Comparison of ENCODE assay signal across 1 cellular context in the genomic region with DNA sequence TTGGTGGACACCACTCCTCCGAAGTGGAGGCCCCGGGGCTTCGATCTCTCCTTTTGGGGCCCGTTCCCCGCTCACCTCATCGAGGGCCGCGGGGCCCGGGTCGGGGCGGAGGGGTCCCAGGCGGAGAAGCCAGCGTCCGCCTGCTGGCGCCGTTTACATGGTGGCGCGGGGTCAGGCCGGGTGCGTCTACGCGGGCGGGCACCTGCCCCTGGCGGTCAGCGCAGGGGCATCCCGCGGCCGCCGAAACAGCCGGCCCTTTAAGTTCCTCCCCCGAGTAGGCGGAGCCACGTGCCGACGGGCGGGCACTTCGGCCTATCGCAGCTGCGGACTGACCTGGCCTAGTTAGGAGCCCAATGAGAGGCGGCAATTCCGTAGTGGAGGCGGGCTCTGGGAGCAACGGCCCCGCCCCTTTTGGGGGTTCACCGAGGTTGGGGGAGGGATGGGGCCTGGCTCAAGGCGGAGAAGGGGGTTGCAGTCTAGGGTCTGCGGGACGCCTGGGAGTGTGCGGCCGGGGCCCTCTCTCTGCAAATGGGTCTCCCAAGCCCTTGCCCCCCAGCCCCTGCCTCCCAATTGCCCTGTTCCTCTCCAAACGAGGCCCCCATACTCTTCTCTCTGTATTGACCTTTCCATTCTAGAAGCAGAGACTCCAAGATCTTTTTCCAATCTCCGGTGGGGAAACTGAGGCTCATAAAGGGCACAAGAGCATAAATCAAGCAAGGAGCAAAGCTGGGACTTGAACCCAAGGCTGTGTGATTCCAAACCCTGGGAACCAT.
A peak's percentile ranks its signal among the peaks of the same experiment; 100 is the strongest.
TF ChIP-seq lines count a peak whose summit lies in the region.

A gene with protein sequence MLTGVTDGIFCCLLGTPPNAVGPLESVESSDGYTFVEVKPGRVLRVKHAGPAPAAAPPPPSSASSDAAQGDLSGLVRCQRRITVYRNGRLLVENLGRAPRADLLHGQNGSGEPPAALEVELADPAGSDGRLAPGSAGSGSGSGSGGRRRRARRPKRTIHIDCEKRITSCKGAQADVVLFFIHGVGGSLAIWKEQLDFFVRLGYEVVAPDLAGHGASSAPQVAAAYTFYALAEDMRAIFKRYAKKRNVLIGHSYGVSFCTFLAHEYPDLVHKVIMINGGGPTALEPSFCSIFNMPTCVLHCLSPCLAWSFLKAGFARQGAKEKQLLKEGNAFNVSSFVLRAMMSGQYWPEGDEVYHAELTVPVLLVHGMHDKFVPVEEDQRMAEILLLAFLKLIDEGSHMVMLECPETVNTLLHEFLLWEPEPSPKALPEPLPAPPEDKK (minus strand): TSS at position 259 of the 773 bp plus-strand sequence. CDS start 1,809 bp downstream, outside the sequence.

TF ChIP-seq in HepG2, 621 proteins besides CTCF, POLR2A, EP300 and RAD21 (continued from another document and continues in another):
- TF ChIP-seq, protein P1, sequence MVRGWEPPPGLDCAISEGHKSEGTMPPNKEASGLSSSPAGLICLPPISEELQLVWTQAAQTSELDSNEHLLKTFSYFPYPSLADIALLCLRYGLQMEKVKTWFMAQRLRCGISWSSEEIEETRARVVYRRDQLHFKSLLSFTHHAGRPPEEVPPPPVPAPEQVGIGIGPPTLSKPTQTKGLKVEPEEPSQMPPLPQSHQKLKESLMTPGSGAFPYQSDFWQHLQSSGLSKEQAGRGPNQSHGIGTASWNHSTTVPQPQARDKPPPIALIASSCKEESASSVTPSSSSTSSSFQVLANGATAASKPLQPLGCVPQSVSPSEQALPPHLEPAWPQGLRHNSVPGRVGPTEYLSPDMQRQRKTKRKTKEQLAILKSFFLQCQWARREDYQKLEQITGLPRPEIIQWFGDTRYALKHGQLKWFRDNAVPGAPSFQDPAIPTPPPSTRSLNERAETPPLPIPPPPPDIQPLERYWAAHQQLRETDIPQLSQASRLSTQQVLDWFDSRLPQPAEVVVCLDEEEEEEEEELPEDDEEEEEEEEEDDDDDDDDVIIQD (CRISPR knock-in tag; IDR thresholded peaks at IDR 0.05; ENCODE audit: low read depth), result 0 out of 2 replicates have a peak, but pooled peaks have one; percentile 34
- 0 out of 2 replicates have a peak, but pooled peaks have one; percentile 38 for TF ChIP-seq ZBTB42 (CRISPR knock-in tag; IDR thresholded peaks at IDR 0.05)
- TF ChIP-seq ZNF546 (CRISPR knock-in tag; conservative IDR thresholded peaks at IDR 0.05), result 0 out of 2 replicates have a peak, but pooled peaks have one; percentile 55
- TF ChIP-seq GATAD2A (CRISPR knock-in tag; IDR thresholded peaks at IDR 0.05), result peak; percentile 22; the same call in 1 of the 2 replicates
- peak; percentile 44; the same call in 1 of the 2 replicates for TF ChIP-seq KLF6 (CRISPR knock-in tag; IDR thresholded peaks at IDR 0.05)
- TF ChIP-seq POLR2G (IDR thresholded peaks at IDR 0.05; ENCODE audit: low read depth, low read length), result peak; percentile 79
- TF ChIP-seq, protein P2, sequence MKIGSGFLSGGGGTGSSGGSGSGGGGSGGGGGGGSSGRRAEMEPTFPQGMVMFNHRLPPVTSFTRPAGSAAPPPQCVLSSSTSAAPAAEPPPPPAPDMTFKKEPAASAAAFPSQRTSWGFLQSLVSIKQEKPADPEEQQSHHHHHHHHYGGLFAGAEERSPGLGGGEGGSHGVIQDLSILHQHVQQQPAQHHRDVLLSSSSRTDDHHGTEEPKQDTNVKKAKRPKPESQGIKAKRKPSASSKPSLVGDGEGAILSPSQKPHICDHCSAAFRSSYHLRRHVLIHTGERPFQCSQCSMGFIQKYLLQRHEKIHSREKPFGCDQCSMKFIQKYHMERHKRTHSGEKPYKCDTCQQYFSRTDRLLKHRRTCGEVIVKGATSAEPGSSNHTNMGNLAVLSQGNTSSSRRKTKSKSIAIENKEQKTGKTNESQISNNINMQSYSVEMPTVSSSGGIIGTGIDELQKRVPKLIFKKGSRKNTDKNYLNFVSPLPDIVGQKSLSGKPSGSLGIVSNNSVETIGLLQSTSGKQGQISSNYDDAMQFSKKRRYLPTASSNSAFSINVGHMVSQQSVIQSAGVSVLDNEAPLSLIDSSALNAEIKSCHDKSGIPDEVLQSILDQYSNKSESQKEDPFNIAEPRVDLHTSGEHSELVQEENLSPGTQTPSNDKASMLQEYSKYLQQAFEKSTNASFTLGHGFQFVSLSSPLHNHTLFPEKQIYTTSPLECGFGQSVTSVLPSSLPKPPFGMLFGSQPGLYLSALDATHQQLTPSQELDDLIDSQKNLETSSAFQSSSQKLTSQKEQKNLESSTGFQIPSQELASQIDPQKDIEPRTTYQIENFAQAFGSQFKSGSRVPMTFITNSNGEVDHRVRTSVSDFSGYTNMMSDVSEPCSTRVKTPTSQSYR (CRISPR knock-in tag; IDR thresholded peaks at IDR 0.05; ENCODE audit: borderline replicate concordance), result peak; percentile 72; the same call in 1 of the 2 replicates
- TF ChIP-seq, protein P3, sequence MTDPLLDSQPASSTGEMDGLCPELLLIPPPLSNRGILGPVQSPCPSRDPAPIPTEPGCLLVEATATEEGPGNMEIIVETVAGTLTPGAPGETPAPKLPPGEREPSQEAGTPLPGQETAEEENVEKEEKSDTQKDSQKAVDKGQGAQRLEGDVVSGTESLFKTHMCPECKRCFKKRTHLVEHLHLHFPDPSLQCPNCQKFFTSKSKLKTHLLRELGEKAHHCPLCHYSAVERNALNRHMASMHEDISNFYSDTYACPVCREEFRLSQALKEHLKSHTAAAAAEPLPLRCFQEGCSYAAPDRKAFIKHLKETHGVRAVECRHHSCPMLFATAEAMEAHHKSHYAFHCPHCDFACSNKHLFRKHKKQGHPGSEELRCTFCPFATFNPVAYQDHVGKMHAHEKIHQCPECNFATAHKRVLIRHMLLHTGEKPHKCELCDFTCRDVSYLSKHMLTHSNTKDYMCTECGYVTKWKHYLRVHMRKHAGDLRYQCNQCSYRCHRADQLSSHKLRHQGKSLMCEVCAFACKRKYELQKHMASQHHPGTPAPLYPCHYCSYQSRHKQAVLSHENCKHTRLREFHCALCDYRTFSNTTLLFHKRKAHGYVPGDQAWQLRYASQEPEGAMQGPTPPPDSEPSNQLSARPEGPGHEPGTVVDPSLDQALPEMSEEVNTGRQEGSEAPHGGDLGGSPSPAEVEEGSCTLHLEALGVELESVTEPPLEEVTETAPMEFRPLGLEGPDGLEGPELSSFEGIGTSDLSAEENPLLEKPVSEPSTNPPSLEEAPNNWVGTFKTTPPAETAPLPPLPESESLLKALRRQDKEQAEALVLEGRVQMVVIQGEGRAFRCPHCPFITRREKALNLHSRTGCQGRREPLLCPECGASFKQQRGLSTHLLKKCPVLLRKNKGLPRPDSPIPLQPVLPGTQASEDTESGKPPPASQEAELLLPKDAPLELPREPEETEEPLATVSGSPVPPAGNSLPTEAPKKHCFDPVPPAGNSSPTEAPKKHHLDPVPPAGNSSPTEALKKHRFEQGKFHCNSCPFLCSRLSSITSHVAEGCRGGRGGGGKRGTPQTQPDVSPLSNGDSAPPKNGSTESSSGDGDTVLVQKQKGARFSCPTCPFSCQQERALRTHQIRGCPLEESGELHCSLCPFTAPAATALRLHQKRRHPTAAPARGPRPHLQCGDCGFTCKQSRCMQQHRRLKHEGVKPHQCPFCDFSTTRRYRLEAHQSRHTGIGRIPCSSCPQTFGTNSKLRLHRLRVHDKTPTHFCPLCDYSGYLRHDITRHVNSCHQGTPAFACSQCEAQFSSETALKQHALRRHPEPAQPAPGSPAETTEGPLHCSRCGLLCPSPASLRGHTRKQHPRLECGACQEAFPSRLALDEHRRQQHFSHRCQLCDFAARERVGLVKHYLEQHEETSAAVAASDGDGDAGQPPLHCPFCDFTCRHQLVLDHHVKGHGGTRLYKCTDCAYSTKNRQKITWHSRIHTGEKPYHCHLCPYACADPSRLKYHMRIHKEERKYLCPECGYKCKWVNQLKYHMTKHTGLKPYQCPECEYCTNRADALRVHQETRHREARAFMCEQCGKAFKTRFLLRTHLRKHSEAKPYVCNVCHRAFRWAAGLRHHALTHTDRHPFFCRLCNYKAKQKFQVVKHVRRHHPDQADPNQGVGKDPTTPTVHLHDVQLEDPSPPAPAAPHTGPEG (CRISPR knock-in tag; IDR thresholded peaks at IDR 0.05), result peak; percentile 98
- TF ChIP-seq, protein P4, sequence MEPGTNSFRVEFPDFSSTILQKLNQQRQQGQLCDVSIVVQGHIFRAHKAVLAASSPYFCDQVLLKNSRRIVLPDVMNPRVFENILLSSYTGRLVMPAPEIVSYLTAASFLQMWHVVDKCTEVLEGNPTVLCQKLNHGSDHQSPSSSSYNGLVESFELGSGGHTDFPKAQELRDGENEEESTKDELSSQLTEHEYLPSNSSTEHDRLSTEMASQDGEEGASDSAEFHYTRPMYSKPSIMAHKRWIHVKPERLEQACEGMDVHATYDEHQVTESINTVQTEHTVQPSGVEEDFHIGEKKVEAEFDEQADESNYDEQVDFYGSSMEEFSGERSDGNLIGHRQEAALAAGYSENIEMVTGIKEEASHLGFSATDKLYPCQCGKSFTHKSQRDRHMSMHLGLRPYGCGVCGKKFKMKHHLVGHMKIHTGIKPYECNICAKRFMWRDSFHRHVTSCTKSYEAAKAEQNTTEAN (CRISPR knock-in tag; conservative IDR thresholded peaks at IDR 0.05), result peak; percentile 27; the same call in 1 of the 2 replicates
- TF ChIP-seq ZMAT3 (CRISPR knock-in tag; conservative IDR thresholded peaks at IDR 0.05), result 0 out of 2 replicates have a peak, but pooled peaks have one; percentile 56
- no peak for TF ChIP-seq ZNF720 (CRISPR knock-in tag; IDR thresholded peaks at IDR 0.05)
- TF ChIP-seq SRSF9 (IDR thresholded peaks at IDR 0.05; ENCODE audit: borderline replicate concordance, insufficient read depth, low read depth, low read length, poor library complexity, severe bottlenecking), result no peak
- no peak for TF ChIP-seq ZNF264 (CRISPR knock-in tag; IDR thresholded peaks at IDR 0.05)
- peak; percentile 71 for TF ChIP-seq HNRNPLL (IDR thresholded peaks at IDR 0.05; ENCODE audit: low read depth, low read length, poor library complexity, severe bottlenecking)
- TF ChIP-seq, protein P5, sequence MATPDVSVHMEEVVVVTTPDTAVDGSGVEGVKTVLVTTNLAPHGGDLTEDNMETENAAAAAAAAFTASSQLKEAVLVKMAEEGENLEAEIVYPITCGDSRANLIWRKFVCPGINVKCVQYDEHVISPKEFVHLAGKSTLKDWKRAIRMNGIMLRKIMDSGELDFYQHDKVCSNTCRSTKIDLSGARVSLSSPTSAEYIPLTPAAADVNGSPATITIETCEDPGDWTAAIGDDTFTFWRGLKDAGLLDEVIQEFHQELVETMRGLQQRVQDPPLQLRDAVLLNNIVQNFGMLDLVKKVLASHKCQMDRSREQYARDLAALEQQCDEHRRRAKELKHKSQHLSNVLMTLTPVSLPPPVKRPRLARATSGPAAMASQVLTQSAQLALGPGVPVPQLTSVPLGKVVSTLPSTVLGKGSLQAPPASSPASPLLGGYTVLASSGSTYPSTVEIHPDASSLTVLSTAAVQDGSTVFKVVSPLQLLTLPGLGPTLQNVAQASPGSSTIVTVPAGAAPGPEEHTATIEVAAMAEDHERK (CRISPR knock-in tag; IDR thresholded peaks at IDR 0.05; ENCODE audit: low read depth), result 0 out of 2 replicates have a peak, but pooled peaks have one; percentile 27
- TF ChIP-seq BCL6 (CRISPR knock-in tag; IDR thresholded peaks at IDR 0.05), result peak; percentile 22; the same call in 1 of the 2 replicates
- TF ChIP-seq, protein P6, sequence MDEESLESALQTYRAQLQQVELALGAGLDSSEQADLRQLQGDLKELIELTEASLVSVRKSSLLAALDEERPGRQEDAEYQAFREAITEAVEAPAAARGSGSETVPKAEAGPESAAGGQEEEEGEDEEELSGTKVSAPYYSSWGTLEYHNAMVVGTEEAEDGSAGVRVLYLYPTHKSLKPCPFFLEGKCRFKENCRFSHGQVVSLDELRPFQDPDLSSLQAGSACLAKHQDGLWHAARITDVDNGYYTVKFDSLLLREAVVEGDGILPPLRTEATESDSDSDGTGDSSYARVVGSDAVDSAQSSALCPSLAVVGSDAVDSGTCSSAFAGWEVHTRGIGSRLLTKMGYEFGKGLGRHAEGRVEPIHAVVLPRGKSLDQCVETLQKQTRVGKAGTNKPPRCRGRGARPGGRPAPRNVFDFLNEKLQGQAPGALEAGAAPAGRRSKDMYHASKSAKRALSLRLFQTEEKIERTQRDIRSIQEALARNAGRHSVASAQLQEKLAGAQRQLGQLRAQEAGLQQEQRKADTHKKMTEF (CRISPR knock-in tag; IDR thresholded peaks at IDR 0.05), result peak; percentile 75
- peak; percentile 85 for TF ChIP-seq CREB1 (IDR thresholded peaks at IDR 0.05)
- TF ChIP-seq CREB1 (CRISPR knock-in tag; IDR thresholded peaks at IDR 0.05), result peak; percentile 41; the same call in 1 of the 2 replicates
- TF ChIP-seq ZNF772 (CRISPR knock-in tag; IDR thresholded peaks at IDR 0.05), result peak; percentile 83
- peak; percentile 26 to 69; a peak in 2 of 4 replicates for TF ChIP-seq NR2F1 (CRISPR knock-in tag; IDR thresholded peaks at IDR 0.05)
- TF ChIP-seq CHCHD3 (CRISPR knock-in tag; IDR thresholded peaks at IDR 0.05), result no peak
- TF ChIP-seq MTA1 (CRISPR knock-in tag; IDR thresholded peaks at IDR 0.05; ENCODE audit: borderline replicate concordance), result no peak
- peak; percentile 58; the same call in 1 of the 2 replicates for TF ChIP-seq MYC (CRISPR knock-in tag; IDR thresholded peaks at IDR 0.05; ENCODE audit: borderline replicate concordance)
- peak; percentile 74 for TF ChIP-seq GABPB1 (CRISPR knock-in tag; IDR thresholded peaks at IDR 0.05)
- peak; percentile 17; the same call in 1 of the 2 replicates for TF ChIP-seq STAG1 (CRISPR knock-in tag; IDR thresholded peaks at IDR 0.05)
- peak; percentile 49 for TF ChIP-seq GATAD1 (CRISPR knock-in tag; IDR thresholded peaks at IDR 0.05)
- TF ChIP-seq SOX13 (IDR thresholded peaks at IDR 0.05), result no peak
- TF ChIP-seq SOX13 (CRISPR knock-in tag; conservative IDR thresholded peaks at IDR 0.05 in 1 of 2, IDR thresholded peaks at IDR 0.05 in 1 of 2), result 0 out of 4 replicates have a peak, but pooled peaks of 1 of the 2 experiments have one; percentile 14
- peak; percentile 64 for TF ChIP-seq HDAC1 (CRISPR knock-in tag; IDR thresholded peaks at IDR 0.05)
- peak; percentile 83 for TF ChIP-seq RBFOX2 (IDR thresholded peaks at IDR 0.05; ENCODE audit: low read depth, low read length)
- TF ChIP-seq PCBP1 (IDR thresholded peaks at IDR 0.05; ENCODE audit: borderline replicate concordance, low read depth, low read length), result 0 out of 2 replicates have a peak, but pooled peaks have one; percentile 48
- peak; percentile 33; the same call in 1 of the 2 replicates for TF ChIP-seq BRD4 (CRISPR knock-in tag; IDR thresholded peaks at IDR 0.05)
- TF ChIP-seq RXRA (CRISPR knock-in tag; IDR thresholded peaks at IDR 0.05), result peak; percentile 95
- TF ChIP-seq, protein P7, sequence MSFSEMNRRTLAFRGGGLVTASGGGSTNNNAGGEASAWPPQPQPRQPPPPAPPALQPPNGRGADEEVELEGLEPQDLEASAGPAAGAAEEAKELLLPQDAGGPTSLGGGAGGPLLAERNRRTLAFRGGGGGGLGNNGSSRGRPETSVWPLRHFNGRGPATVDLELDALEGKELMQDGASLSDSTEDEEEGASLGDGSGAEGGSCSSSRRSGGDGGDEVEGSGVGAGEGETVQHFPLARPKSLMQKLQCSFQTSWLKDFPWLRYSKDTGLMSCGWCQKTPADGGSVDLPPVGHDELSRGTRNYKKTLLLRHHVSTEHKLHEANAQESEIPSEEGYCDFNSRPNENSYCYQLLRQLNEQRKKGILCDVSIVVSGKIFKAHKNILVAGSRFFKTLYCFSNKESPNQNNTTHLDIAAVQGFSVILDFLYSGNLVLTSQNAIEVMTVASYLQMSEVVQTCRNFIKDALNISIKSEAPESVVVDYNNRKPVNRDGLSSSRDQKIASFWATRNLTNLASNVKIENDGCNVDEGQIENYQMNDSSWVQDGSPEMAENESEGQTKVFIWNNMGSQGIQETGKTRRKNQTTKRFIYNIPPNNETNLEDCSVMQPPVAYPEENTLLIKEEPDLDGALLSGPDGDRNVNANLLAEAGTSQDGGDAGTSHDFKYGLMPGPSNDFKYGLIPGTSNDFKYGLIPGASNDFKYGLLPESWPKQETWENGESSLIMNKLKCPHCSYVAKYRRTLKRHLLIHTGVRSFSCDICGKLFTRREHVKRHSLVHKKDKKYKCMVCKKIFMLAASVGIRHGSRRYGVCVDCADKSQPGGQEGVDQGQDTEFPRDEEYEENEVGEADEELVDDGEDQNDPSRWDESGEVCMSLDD (CRISPR knock-in tag; IDR thresholded peaks at IDR 0.05; ENCODE audit: borderline replicate concordance), result no peak
- TF ChIP-seq ZNF619 (CRISPR knock-in tag; IDR thresholded peaks at IDR 0.05), result no peak
